Comparison of ENCODE assay signal across 8 cellular contexts in genomic region chr2:223941579-223942277, GRCh38. TPM values are rescaled to one million over a fixed set of nuclear protein-coding genes. Genes with fewer than 3 reads are reported as not detected.
DNase-seq lines count a peak whose midpoint lies in the region; ATAC-seq and TF ChIP-seq lines count a peak whose summit lies in the region.

No MANE protein-coding gene starts in this region.

- H3K4me1 Mint-ChIP-seq in activated B cell treated with CpG ODN at 0.5 μM for 24 hours, result peaks cover 67% of the 10 kb centered on the region

- H3K9me3 Mint-ChIP-seq in activated B cell treated with CpG ODN at 0.5 μM for 24 hours, result peaks cover 5% of the 10 kb centered on the region

- peaks cover 29% of the 10 kb centered on the region for H3K36me3 Mint-ChIP-seq in activated B cell treated with CpG ODN at 0.5 μM for 24 hours (ENCODE audit: low read depth)

- TF ChIP-seq CTCF in activated B cell treated with CpG ODN at 0.5 μM for 24 hours (IDR thresholded peaks at IDR 0.05), result no peak

- CTCF ChIA-PET in activated B cell treated with CpG ODN at 0.5 μM for 24 hours (lab: Charles Lee), result interaction anchor here (0.6 to 0.7 kb wide), 2 partner anchors 28 to 541 kb away, joined by 4 to 5 read pairs; no protein-coding TSS in a partner anchor

- peak; percentile 53 for ATAC-seq in GM18508 (IDR thresholded peaks at IDR 0.05; ENCODE audit: insufficient read depth, unreplicated experiment)
- ATAC-seq in HG02798 (IDR thresholded peaks at IDR 0.05; ENCODE audit: poor library complexity, unreplicated experiment), result peak; percentile 59
- ATAC-seq in activated B cell treated with CpG ODN at 0.5 μM for 24 hours (ENCODE audit: low read depth), result no peak

- intact Hi-C loops in activated B cell treated with CpG ODN at 0.5 μM for 24 hours (cut with micrococcal nuclease), result no loop called here

- DNase-seq in activated B cell treated with CpG ODN at 0.5 μM for 24 hours, result no peak
- peak; percentile 65 for DNase-seq in fibroblast of gingiva (ENCODE audit: low read depth)
- peak; percentile 52 to 81 (median 67) for DNase-seq in stimulated activated CD4-positive, alpha-beta T cell treated with anti-CD3 and anti-CD28 coated beads, TNF-alpha, amount 100 ng/mL, for 48 hours (ENCODE audit: low read depth in 3 of 3)
- DNase-seq in NCI-H2107 treated with DMSO at 0.1 percent for 48 hours (lab: John Stamatoyannopoulos, UW; ENCODE audit: unreplicated experiment), result no peak
- no peak for DNase-seq in superior temporal gyrus (ENCODE audit: extremely low spot score)
- no peak for DNase-seq in NCI-H2171 treated with DMSO at 0.1 percent for 48 hours (lab: John Stamatoyannopoulos, UW)

- no peaks in the 10 kb centered on the region for H3K27me3 Mint-ChIP-seq in activated B cell treated with CpG ODN at 0.5 μM for 24 hours

- peak overlapping the region; percentile 73 for H3K4me3 Mint-ChIP-seq in activated B cell treated with CpG ODN at 0.5 μM for 24 hours

- POLR2A ChIA-PET in activated B cell treated with CpG ODN at 0.5 μM for 24 hours (lab: Charles Lee), result interaction anchor here (0.7 to 3.0 kb wide), 8 partner anchors 9 to 1099 kb away, joined by 3 to 19 read pairs (median 4); no protein-coding TSS in a partner anchor

- peak overlapping the region; percentile 73 for H3K27ac Mint-ChIP-seq in activated B cell treated with CpG ODN at 0.5 μM for 24 hours

RNA-seq across cellular contexts. Expression of gene WDFY1, which starts 3.4 kb away (rescaled TPM):
- 67.2 and 77.0 TPM in 2 replicates for total RNA-seq in activated B cell treated with CpG ODN at 0.5 μM for 24 hours

RNA-seq across cellular contexts. Expression of gene MRPL44, which starts 15.5 kb away (rescaled TPM):
- 29.9 and 30.4 TPM in 2 replicates for total RNA-seq in activated B cell treated with CpG ODN at 0.5 μM for 24 hours

Comparison
In these comparisons a context has a peak if more than half of its experiments do, and no peak if none do; other contexts are left out.
1. DNase-seq: peak in fibroblast of gingiva (single experiment) and stimulated activated CD4-positive, alpha-beta T cell treated with anti-CD3 and anti-CD28 coated beads, TNF-alpha, amount 100 ng/mL, for 48 hours (3 of 3); none in activated B cell treated with CpG ODN at 0.5 μM for 24 hours (single experiment), NCI-H2107 treated with DMSO at 0.1 percent for 48 hours (single experiment), superior temporal gyrus (single experiment) and NCI-H2171 treated with DMSO at 0.1 percent for 48 hours (single experiment).